ENCODE assay signal across 1 cellular context in the genomic region with DNA sequence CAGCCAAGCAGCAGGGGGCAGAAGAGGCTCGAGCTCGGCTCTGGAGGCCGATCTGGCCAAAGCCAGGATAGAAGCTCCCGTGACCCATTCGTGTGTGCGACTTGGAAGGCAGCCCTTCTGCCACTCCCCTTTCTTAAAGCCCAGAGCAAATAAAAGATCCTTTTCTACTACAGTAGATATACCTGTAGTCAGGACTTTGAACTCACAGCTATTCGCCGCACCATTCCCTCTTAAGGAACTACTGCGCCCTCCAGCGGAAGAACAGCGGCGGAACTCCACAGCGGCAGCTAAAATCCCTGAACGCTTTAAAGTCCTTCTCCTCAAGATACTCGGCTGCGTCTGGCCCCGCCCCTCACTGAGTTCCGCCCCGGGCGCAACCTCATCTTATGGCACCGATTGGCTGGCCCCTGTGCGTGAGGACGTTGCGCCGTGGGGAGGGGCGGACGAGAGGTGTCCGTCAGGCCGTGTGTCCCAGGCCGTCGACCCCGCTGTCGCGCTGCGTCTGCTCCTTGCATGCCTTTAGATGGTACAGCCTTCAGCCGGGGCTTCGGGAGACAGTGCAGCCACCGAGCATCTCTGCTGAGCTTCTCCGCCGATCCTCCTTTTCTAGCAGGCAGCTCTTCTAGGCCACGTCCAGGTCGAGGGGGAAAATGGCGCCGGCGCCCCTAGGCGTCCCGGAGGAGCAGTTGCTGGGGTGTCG.
TF ChIP-seq lines count a peak whose summit lies in the region.

TSS of gene LRIG2 (plus strand) at position 442 of the 700 bp plus-strand sequence. CDS start at position 651, 209 bp downstream.

TF ChIP-seq in SK-N-SH, 30 proteins besides CTCF, POLR2A, EP300 and RAD21 (continued from another document):
- TF ChIP-seq, protein P1, sequence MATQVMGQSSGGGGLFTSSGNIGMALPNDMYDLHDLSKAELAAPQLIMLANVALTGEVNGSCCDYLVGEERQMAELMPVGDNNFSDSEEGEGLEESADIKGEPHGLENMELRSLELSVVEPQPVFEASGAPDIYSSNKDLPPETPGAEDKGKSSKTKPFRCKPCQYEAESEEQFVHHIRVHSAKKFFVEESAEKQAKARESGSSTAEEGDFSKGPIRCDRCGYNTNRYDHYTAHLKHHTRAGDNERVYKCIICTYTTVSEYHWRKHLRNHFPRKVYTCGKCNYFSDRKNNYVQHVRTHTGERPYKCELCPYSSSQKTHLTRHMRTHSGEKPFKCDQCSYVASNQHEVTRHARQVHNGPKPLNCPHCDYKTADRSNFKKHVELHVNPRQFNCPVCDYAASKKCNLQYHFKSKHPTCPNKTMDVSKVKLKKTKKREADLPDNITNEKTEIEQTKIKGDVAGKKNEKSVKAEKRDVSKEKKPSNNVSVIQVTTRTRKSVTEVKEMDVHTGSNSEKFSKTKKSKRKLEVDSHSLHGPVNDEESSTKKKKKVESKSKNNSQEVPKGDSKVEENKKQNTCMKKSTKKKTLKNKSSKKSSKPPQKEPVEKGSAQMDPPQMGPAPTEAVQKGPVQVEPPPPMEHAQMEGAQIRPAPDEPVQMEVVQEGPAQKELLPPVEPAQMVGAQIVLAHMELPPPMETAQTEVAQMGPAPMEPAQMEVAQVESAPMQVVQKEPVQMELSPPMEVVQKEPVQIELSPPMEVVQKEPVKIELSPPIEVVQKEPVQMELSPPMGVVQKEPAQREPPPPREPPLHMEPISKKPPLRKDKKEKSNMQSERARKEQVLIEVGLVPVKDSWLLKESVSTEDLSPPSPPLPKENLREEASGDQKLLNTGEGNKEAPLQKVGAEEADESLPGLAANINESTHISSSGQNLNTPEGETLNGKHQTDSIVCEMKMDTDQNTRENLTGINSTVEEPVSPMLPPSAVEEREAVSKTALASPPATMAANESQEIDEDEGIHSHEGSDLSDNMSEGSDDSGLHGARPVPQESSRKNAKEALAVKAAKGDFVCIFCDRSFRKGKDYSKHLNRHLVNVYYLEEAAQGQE (IDR thresholded peaks at IDR 0.05; ENCODE audit: low read depth, low read length) = no peak
- TF ChIP-seq FOSL2 (IDR thresholded peaks at IDR 0.05; ENCODE audit: borderline replicate concordance, low read depth) (no peak), ZBTB33 (IDR thresholded peaks at IDR 0.05; ENCODE audit: borderline replicate concordance, low read depth) (no peak), TEAD4 (IDR thresholded peaks at IDR 0.05; ENCODE audit: borderline replicate concordance, insufficient read depth) (no peak), YY1 (IDR thresholded peaks at IDR 0.05; ENCODE audit: low read depth) (peak; percentile 89), RFX5 (IDR thresholded peaks at IDR 0.05; ENCODE audit: low read length) (no peak), MEF2A (IDR thresholded peaks at IDR 0.05; ENCODE audit: borderline replicate concordance, low read depth) (no peak), TAF1 (IDR thresholded peaks at IDR 0.05; ENCODE audit: borderline replicate concordance, low read depth, low read length) (no peak), POLR2AphosphoS5 (IDR thresholded peaks at IDR 0.05; ENCODE audit: low read depth, low read length) (peak; percentile 93)
